16 cellular contexts compared by ENCODE assay signal in the genomic region with DNA sequence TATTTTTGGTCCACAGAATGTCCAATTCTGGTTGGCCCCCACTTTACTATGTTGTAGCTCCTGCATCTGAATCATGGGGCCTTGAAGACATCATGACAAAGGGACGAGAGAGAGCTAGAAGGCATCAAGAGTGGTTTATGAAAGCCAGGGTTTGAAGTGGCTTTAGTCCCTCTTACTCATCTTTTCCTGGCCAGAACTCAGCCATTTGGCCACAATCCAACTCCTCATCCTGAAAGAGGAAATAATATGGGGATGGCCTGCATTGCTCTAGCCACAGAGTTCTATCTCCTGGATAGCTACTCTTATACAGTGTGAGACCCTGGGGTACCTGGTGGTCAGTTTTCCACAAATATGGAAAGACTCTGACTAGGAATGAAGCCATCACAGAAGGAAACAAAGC.
DNase-seq lines count a peak whose midpoint lies in the region; TF ChIP-seq lines count a peak whose summit lies in the region.
"Had no signal": no experiment of that assay in that cellular context is flagged by ENCODE, and none has a peak within 500 bp of the region (broad histone marks: within the 10 kb centered on the region; RNA-seq: fewer than 3 reads in every experiment).

No MANE protein-coding gene starts in this region.

- H3K27ac ChIP-seq in tibial artery, result no peak overlapping the region
- H3K27ac ChIP-seq: BLaER1, HL-60 had no signal

- H3K36me3 ChIP-seq in tibial artery, result no peaks in the 10 kb centered on the region
- H3K36me3 ChIP-seq: BLaER1 had no signal

- TF ChIP-seq CTCF in tibial artery (IDR thresholded peaks at IDR 0.05), result no peak

- H3K4me1 ChIP-seq in tibial artery, result no peaks in the 10 kb centered on the region
- H3K4me1 ChIP-seq: BLaER1 had no signal

- DNase-seq in EH (ENCODE audit: low read depth) (peak; percentile 26), HS-5 (ENCODE audit: low read depth) (peak; percentile 14), amniotic epithelial cell (ENCODE audit: low read depth) (peak; percentile 40), iris pigment epithelial cell (ENCODE audit: low read depth) (peak; percentile 1), tibial artery (no peak), NCI-H524 (lab: John Stamatoyannopoulos, UW) (no peak), NCI-H1048 (lab: John Stamatoyannopoulos, UW) (no peak)
- DNase-seq: CD8-positive, alpha-beta memory T cell; GOT3; KBM-7; NCI-H1417; NCI-H1930; NCI-H2171; NCI-H82 had no signal

- no peak overlapping the region for H3K4me3 ChIP-seq in tibial artery
- H3K4me3 ChIP-seq: BLaER1 had no signal

- no peaks in the 10 kb centered on the region for H3K9me3 ChIP-seq in tibial artery

- no peaks in the 10 kb centered on the region for H3K27me3 ChIP-seq in tibial artery
- H3K27me3 ChIP-seq: BLaER1 had no signal

- intact Hi-C loops in tibial artery (cut with DNase I; ENCODE audit: low total_unique reads), result no loop called here

Comparison
In these comparisons a context has a peak if more than half of its experiments do, and no peak if none do; other contexts are left out.
1. DNase-seq: peak in EH (single experiment), HS-5 (single experiment), amniotic epithelial cell (single experiment) and iris pigment epithelial cell (single experiment); none in tibial artery (0 of 2), NCI-H524 (0 of 2) and NCI-H1048 (single experiment).